In the genomic region with DNA sequence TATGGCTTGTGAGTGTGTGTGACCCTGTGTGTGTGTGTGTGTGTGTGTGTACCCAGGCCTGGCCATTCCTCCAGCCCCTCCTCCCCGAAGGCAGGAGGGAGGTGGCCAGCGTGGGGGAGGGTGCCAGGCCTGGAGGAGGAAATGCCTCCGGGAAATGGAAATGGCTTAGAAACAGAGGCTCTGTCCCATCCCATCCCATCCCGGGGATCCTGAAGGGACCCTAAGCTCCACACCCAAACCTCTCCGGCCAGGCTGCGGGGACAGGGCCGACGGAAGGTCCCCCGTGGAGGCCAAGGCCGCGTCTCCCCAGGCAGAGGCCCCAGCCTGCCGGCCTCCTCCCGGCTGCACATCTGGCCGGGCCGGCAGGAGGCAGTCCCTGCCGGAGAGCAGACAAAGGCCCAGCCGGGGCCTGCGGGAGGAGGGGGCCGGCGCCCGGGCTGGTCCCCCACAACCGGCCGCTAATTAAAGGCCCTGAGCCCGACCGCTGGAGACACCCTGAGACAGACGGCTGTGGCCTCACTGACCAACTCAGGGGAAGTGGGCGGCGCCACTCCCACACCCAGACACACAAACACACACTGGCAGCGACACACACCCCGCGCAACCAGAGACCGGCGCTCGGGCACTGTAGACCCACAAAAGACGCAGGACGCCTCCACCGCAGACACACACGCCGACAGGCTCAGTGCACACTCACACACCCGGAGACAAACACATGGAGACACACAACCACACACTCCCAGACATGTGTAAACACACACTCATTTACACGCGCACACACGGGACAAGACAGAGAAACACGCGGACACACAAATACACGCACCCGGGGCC, we compare ENCODE assay signal across 9 cellular contexts. TPM values are rescaled to one million over a fixed set of nuclear protein-coding genes. Genes with fewer than 3 reads are reported as not detected.
DNase-seq lines count a peak whose midpoint lies in the region; ATAC-seq, FAIRE-seq and TF ChIP-seq lines count a peak whose summit lies in the region.
"Had no signal": no experiment of that assay in that cellular context is flagged by ENCODE, and none has a peak within 500 bp of the region (broad histone marks: within the 10 kb centered on the region; RNA-seq: fewer than 3 reads in every experiment).

No MANE protein-coding gene starts in this region.

- TF ChIP-seq POLR2A in K562 (conservative IDR thresholded peaks at IDR 0.05): no peak

- in situ Hi-C loops in K562 (cut with MboI): loop anchor here (10.0 kb wide), 1 partner anchor 85 kb away; the partner anchor contains the start of gene ACTL9

- peak; percentile 74 for ATAC-seq in K562
- ATAC-seq in GM21367 (IDR thresholded peaks at IDR 0.05; ENCODE audit: unreplicated experiment): no peak

- H3K36me3 ChIP-seq in BJ (ENCODE audit: control insufficient read depth, insufficient read depth, low read length) (0 out of 2 replicates have a peak, but pooled peaks cover 1% of the 10 kb centered on the region), K562 (ENCODE audit: control insufficient read depth, insufficient read depth, low read length) (no peaks in the 10 kb centered on the region)

- no peaks in the 10 kb centered on the region for H4K20me1 ChIP-seq in K562 (replicated peaks; ENCODE audit: control insufficient read depth, insufficient read depth, low read length)

- POLR2A ChIA-PET in BJ (lab: Charles Lee): no interaction called here
- POLR2A ChIA-PET in K562 (lab: Yijun Ruan, JAX): no interaction called here

- H3K9me3 ChIP-seq in K562 (replicated peaks; ENCODE audit: control insufficient read depth, insufficient read depth, low read depth, low read length): no peaks in the 10 kb centered on the region

- no TSS peak for BruUV-seq in K562 (replicated peaks; lab: Mats Ljungman, UMichigan)

- TF ChIP-seq RAD21 in K562 (CRISPR knock-in tag; conservative IDR thresholded peaks at IDR 0.05 in 1 of 2, IDR thresholded peaks at IDR 0.05 in 1 of 2): no peak

- H3K27ac ChIP-seq in K562 (ENCODE audit: extremely low read depth, low read depth, low read length): no peak overlapping the region; the same call in 2 of the 3 replicates
- peak overlapping the region; percentile 10 to 93 (median 73) for H3K27ac ChIP-seq in skin epidermis

- CTCF ChIA-PET in BJ (lab: Yijun Ruan, JAX) (interaction anchor here (0.9 to 1.6 kb wide), 2 partner anchors 16 to 21 kb away, joined by 3 to 4 read pairs; no protein-coding TSS in a partner anchor), K562 (lab: Yijun Ruan, JAX; ENCODE audit: low intra/inter-chr PET ratio) (no interaction called here)

- peaks cover 6 to 29% of the 10 kb centered on the region in 2 experiments; a peak in 3 of 5 replicates for H3K4me1 ChIP-seq in K562 (replicated peaks in 1 of 2; ENCODE audit: control insufficient read depth in 2 of 2, insufficient read depth in 2 of 2, low read length in 2 of 2)

- peak overlapping the region; percentile 70 for H2AFZ ChIP-seq in K562 (ENCODE audit: low read depth, low read length)

- H3K9ac ChIP-seq in K562 (ENCODE audit: insufficient read depth in 1 of 2, low read depth in 2 of 2, low read length in 2 of 2): peak overlapping the region in 1 of 2 experiments; percentile 65; a peak in 2 of 4 replicates

- TF ChIP-seq CTCF in BJ (IDR thresholded peaks at IDR 0.05; ENCODE audit: insufficient read depth, low read depth, low read length) (peak; percentile 49), K562 (IDR thresholded peaks at IDR 0.05 in 2 of 3, conservative IDR thresholded peaks at IDR 0.05 in 1 of 3; ENCODE audit: insufficient read depth in 2 of 3, low read depth in 1 of 3, low read length in 3 of 3) (peak in 1 of 3 experiments; percentile 22; a peak in 1 of 6 replicates)

- peak overlapping the region; percentile 69 for H3K4me3 ChIP-seq in BJ (ENCODE audit: low read depth, low read length)
- H3K4me3 ChIP-seq in K562: no peak overlapping the region
- H3K4me3 ChIP-seq in skin epidermis: peak overlapping the region; percentile 19 to 55 (median 44)

- no peaks in the 10 kb centered on the region for H3K79me2 ChIP-seq in K562 (ENCODE audit: control insufficient read depth, insufficient read depth, low read length)

- no peaks in the 10 kb centered on the region for H3K27me3 ChIP-seq in BJ (ENCODE audit: control insufficient read depth, insufficient read depth, low read length)
- H3K27me3 ChIP-seq in K562 (ENCODE audit: control insufficient read depth in 2 of 2, insufficient read depth in 2 of 2, low read length in 2 of 2): peaks cover 3 to 32% of the 10 kb centered on the region in 2 experiments; a peak in 4 of 5 replicates

- no peaks in the 10 kb centered on the region for H3K9me1 ChIP-seq in K562 (ENCODE audit: control insufficient read depth, insufficient read depth, low read length)

- no peak for TF ChIP-seq EP300 in K562 (IDR thresholded peaks at IDR 0.05; ENCODE audit: low read length)

- WGBS in K562 (ENCODE audit: insufficient coverage, low coverage, missing lambda C conversion rate): 55% methylated on average over 34 of the region's 47 CpGs

- intact Hi-C loops in K562 (cut with micrococcal nuclease): loop anchor here (10.0 kb wide), 1 partner anchor 85 kb away; the partner anchor contains the start of gene ACTL9

- peak overlapping the region; percentile 65 for H3K4me2 ChIP-seq in K562 (ENCODE audit: insufficient read depth, low read length)

- no peak for FAIRE-seq in K562 (lab: Jason Lieb, UNC)
- FAIRE-seq: keratinocyte had no signal

- DNase-seq in BJ (ENCODE audit: low read depth): no peak
- DNase-seq in KG1 (lab: John Stamatoyannopoulos, UW): peak; percentile 86
- DNase-seq in K562 (ENCODE audit: extremely low read depth in 1 of 4, low spot score in 3 of 4): peak in 3 of 4 experiments; percentile 31 to 42 (median 32)
- DNase-seq in iPS-NIHi7 (ENCODE audit: extremely low spot score): peak; percentile 87
- DNase-seq in NCI-H524 (lab: John Stamatoyannopoulos, UW): no peak
- no peak for DNase-seq in SHP77 treated with DMSO at 0.1 percent for 48 hours (lab: John Stamatoyannopoulos, UW)

RNA-seq across cellular contexts. Expression of gene ADAMTS10, which starts 1.1 kb away (rescaled TPM):
- 5.6 and 10.4 TPM in 2 replicates for polyA plus RNA-seq in BJ (2011; rRNA removed)
- polyA minus RNA-seq in BJ (2011; rRNA and poly(A)+ RNA removed): 6.3 and 7.9 TPM in 2 replicates
- total RNA-seq in K562 (2011; cell fraction: chromatin; rRNA removed; ENCODE audit: low replicate concordance): 2.3 and 5.9 TPM in 2 replicates
- total RNA-seq in K562 (2011; cell fraction: nucleolus; rRNA removed): 2.6 and 5.5 TPM in 2 replicates
- total RNA-seq in K562 (2011; cell fraction: nucleoplasm; rRNA removed): 2.8 and 3.6 TPM in 2 replicates
- total RNA-seq in K562 (2014; rRNA removed): 0.33 and 0.41 TPM in 2 replicates
- total RNA-seq in K562 (2014; rRNA removed; fragmentation: Illumina TruSeq; extraction: Trizol): not detected in 2 replicates
- total RNA-seq in K562 (2015; rRNA removed; fragmentation: Illumina TruSeq; extraction: Trizol): 0.30 and 0.33 TPM in 2 replicates
- 0.29 and 1.2 TPM in 2 replicates for total RNA-seq in K562 (2021)
- polyA plus RNA-seq in K562 (2011; rRNA removed): 0.28 and 0.57 TPM in 2 replicates
- 0.72 and 1.2 TPM in 2 replicates for polyA plus RNA-seq in K562 (2011; cell fraction: cytosol; rRNA removed)
- 3.7 and 14.1 TPM in 2 replicates for polyA plus RNA-seq in K562 (2011; cell fraction: nucleus; rRNA removed)
- polyA plus RNA-seq in K562 (2012): 0.76 and 1.1 TPM in 2 replicates
- 0.30 TPM in 1 of 2 replicates, not detected in the other for polyA plus RNA-seq in K562 (2014; fragmentation: Illumina TruSeq; extraction: Trizol)
- not detected for polyA plus RNA-seq in K562 (2014; fragmentation: Nextera tagmentation; extraction: Ambion mirVana)
- 0.84 and 1.8 TPM in 2 replicates for polyA plus RNA-seq in K562 (2014; rRNA removed)
- 0.30 and 0.53 TPM in 2 replicates for polyA minus RNA-seq in K562 (2011; rRNA and poly(A)+ RNA removed)
- 1.4 TPM in 1 of 2 replicates, not detected in the other for polyA minus RNA-seq in K562 (2011; cell fraction: cytosol; rRNA and poly(A)+ RNA removed)
- 1.8 and 6.3 TPM in 2 replicates for polyA minus RNA-seq in K562 (2011; cell fraction: nucleus; rRNA and poly(A)+ RNA removed)
- polyA plus RNA-seq: keratinocyte had no signal

RNA-seq across cellular contexts. Expression of gene NFILZ, which starts 21.0 kb away (rescaled TPM):
- polyA plus RNA-seq in BJ (2011; rRNA removed) (not detected in 2 replicates), K562 (2011; rRNA removed) (not detected in 2 replicates), K562 (2014; fragmentation: Illumina TruSeq; extraction: Trizol) (not detected in 2 replicates), K562 (2014; fragmentation: Nextera tagmentation; extraction: Ambion mirVana) (not detected), K562 (2014; rRNA removed) (not detected in 2 replicates)
- polyA minus RNA-seq in BJ (2011; rRNA and poly(A)+ RNA removed): not detected in 2 replicates
- total RNA-seq in K562 (2011; cell fraction: chromatin; rRNA removed; ENCODE audit: low replicate concordance): not detected in 2 replicates
- not detected in 2 replicates for total RNA-seq in K562 (2011; cell fraction: nucleolus; rRNA removed)
- not detected in 2 replicates for total RNA-seq in K562 (2011; cell fraction: nucleoplasm; rRNA removed)
- total RNA-seq in K562 (2014; rRNA removed) (not detected in 2 replicates), K562 (2014; rRNA removed; fragmentation: Illumina TruSeq; extraction: Trizol) (not detected in 2 replicates), K562 (2015; rRNA removed; fragmentation: Illumina TruSeq; extraction: Trizol) (not detected in 2 replicates), K562 (2021) (not detected in 2 replicates)
- not detected in 2 replicates for polyA plus RNA-seq in K562 (2011; cell fraction: cytosol; rRNA removed)
- polyA plus RNA-seq in K562 (2011; cell fraction: nucleus; rRNA removed): not detected in 2 replicates
- polyA plus RNA-seq in K562 (2012): not detected in 2 replicates
- not detected in 2 replicates for polyA minus RNA-seq in K562 (2011; rRNA and poly(A)+ RNA removed)
- polyA minus RNA-seq in K562 (2011; cell fraction: cytosol; rRNA and poly(A)+ RNA removed): not detected in 2 replicates
- not detected in 2 replicates for polyA minus RNA-seq in K562 (2011; cell fraction: nucleus; rRNA and poly(A)+ RNA removed)
- polyA plus RNA-seq: keratinocyte had no signal

RNA-seq across cellular contexts. Expression of gene MYO1F, which starts 32.2 kb away (rescaled TPM):
- 0.29 and 0.33 TPM in 2 replicates for polyA plus RNA-seq in BJ (2011; rRNA removed)
- 0.19 TPM in 1 of 2 replicates, not detected in the other for polyA minus RNA-seq in BJ (2011; rRNA and poly(A)+ RNA removed)
- 5.4 and 19.9 TPM in 2 replicates for total RNA-seq in K562 (2011; cell fraction: chromatin; rRNA removed; ENCODE audit: low replicate concordance)
- 7.4 and 10.8 TPM in 2 replicates for total RNA-seq in K562 (2011; cell fraction: nucleolus; rRNA removed)
- 7.2 and 14.7 TPM in 2 replicates for total RNA-seq in K562 (2011; cell fraction: nucleoplasm; rRNA removed)
- 2.0 and 5.7 TPM in 2 replicates for total RNA-seq in K562 (2014; rRNA removed)
- total RNA-seq in K562 (2014; rRNA removed; fragmentation: Illumina TruSeq; extraction: Trizol): 2.6 and 2.8 TPM in 2 replicates
- 8.1 and 9.4 TPM in 2 replicates for total RNA-seq in K562 (2015; rRNA removed; fragmentation: Illumina TruSeq; extraction: Trizol)
- 4.5 and 6.0 TPM in 2 replicates for total RNA-seq in K562 (2021)
- 3.5 and 8.1 TPM in 2 replicates for polyA plus RNA-seq in K562 (2011; rRNA removed)
- polyA plus RNA-seq in K562 (2011; cell fraction: cytosol; rRNA removed): 4.3 and 17.3 TPM in 2 replicates
- 5.6 and 11.4 TPM in 2 replicates for polyA plus RNA-seq in K562 (2011; cell fraction: nucleus; rRNA removed)
- 10.8 and 26.9 TPM in 2 replicates for polyA plus RNA-seq in K562 (2012)
- polyA plus RNA-seq in K562 (2014; fragmentation: Illumina TruSeq; extraction: Trizol): 5.3 and 5.6 TPM in 2 replicates
- under 1 TPM; 0.78 to 0.82 TPM for polyA plus RNA-seq in K562 (2014; fragmentation: Nextera tagmentation; extraction: Ambion mirVana)
- 3.0 and 4.3 TPM in 2 replicates for polyA plus RNA-seq in K562 (2014; rRNA removed)
- polyA minus RNA-seq in K562 (2011; rRNA and poly(A)+ RNA removed): 3.7 and 10.6 TPM in 2 replicates
- 5.9 and 10.6 TPM in 2 replicates for polyA minus RNA-seq in K562 (2011; cell fraction: cytosol; rRNA and poly(A)+ RNA removed)
- 6.1 and 9.4 TPM in 2 replicates for polyA minus RNA-seq in K562 (2011; cell fraction: nucleus; rRNA and poly(A)+ RNA removed)

Comparison
In these comparisons a context has a peak if more than half of its experiments do, and no peak if none do; other contexts are left out.
1. DNase-seq: peak in KG1 (single experiment), K562 (3 of 4) and iPS-NIHi7 (single experiment); none in BJ (single experiment), NCI-H524 (0 of 2) and SHP77 treated with DMSO at 0.1 percent for 48 hours (single experiment).